11 cellular contexts compared by ENCODE assay signal in genomic region chr2:234611209-234611608, GRCh38.
A peak's percentile ranks its signal among the peaks of the same experiment; 100 is the strongest.
DNase-seq lines count a peak whose midpoint lies in the region; ATAC-seq and TF ChIP-seq lines count a peak whose summit lies in the region.
"Had no signal": no experiment of that assay in that cellular context is flagged by ENCODE, and none has a peak within 500 bp of the region (broad histone marks: within the 10 kb centered on the region; RNA-seq: fewer than 3 reads in every experiment).

No MANE protein-coding gene starts in this region.

- no peaks in the 10 kb centered on the region for H3K79me2 ChIP-seq in hepatocyte

- H3K4me3 ChIP-seq in BE2C (ENCODE audit: low read depth, low read length) = no peak overlapping the region
- H3K4me3 ChIP-seq in hepatocyte = no peak overlapping the region
- H3K4me3 ChIP-seq: stomach had no signal

- TF ChIP-seq CTCF in BE2C (IDR thresholded peaks at IDR 0.05; ENCODE audit: low read depth, low read length) (peak; percentile 60), VCaP (conservative IDR thresholded peaks at IDR 0.05) (peak; percentile 36), hepatocyte (IDR thresholded peaks at IDR 0.05; ENCODE audit: poor library complexity) (peak; percentile 20)

- WGBS in hepatocyte (ENCODE audit: low lambda C conversion rate, missing lambda C conversion rate) = 73% methylated on average over 1 of the region's 1 CpG

- H3K4me1 ChIP-seq in BE2C = no peaks in the 10 kb centered on the region; the same call in 1 of the 2 replicates
- no peaks in the 10 kb centered on the region for H3K4me1 ChIP-seq in hepatocyte (ENCODE audit: insufficient read depth)
- H3K4me1 ChIP-seq: stomach had no signal

- no peak overlapping the region for H3K4me2 ChIP-seq in hepatocyte

- H4K20me1 ChIP-seq in hepatocyte (ENCODE audit: insufficient read depth, poor library complexity, severe bottlenecking) = no peaks in the 10 kb centered on the region

- no peaks in the 10 kb centered on the region for H3K9me2 ChIP-seq in hepatocyte (replicated peaks; ENCODE audit: insufficient read depth)

- DNase-seq in BE2C (no peak), hepatocyte (ENCODE audit: low spot score) (no peak), C1 segment of cervical spinal cord (lab: John Stamatoyannopoulos, UW) (no peak), hepatic stellate cell (ENCODE audit: low spot score) (no peak), NCI-H1417 (lab: John Stamatoyannopoulos, UW) (no peak)
- no peak for DNase-seq in activated CD4-positive, alpha-beta T cell treated with anti-CD3 and anti-CD28 coated beads for 48 hours
- DNase-seq: NCI-H510A treated with DMSO at 0.1 percent for 48 hours; stimulated activated CD4-positive, alpha-beta T cell treated with anti-CD3 and anti-CD28 coated beads, Interleukin-2, amount 100 ng/mL, for 48 hours; stomach had no signal

- H3K27me3 ChIP-seq in BE2C = no peaks in the 10 kb centered on the region
- H3K27me3 ChIP-seq in hepatocyte = no peaks in the 10 kb centered on the region
- H3K27me3 ChIP-seq: stomach had no signal

- ATAC-seq in GM19351 (IDR thresholded peaks at IDR 0.05; ENCODE audit: unreplicated experiment) = peak; percentile 54

- no peak overlapping the region for H2AFZ ChIP-seq in hepatocyte

- H3K9me3 ChIP-seq in BE2C (no peaks in the 10 kb centered on the region), hepatocyte (ENCODE audit: low read depth) (peaks cover 5% of the 10 kb centered on the region)

- H3K36me3 ChIP-seq in BE2C (no peaks in the 10 kb centered on the region), hepatocyte (replicated peaks; ENCODE audit: insufficient read depth, low read depth) (no peaks in the 10 kb centered on the region)
- H3K36me3 ChIP-seq: stomach had no signal

- H3K27ac ChIP-seq in VCaP = no peak overlapping the region
- H3K27ac ChIP-seq in hepatocyte = no peak overlapping the region
- H3K27ac ChIP-seq: stomach had no signal
